In the genomic region with DNA sequence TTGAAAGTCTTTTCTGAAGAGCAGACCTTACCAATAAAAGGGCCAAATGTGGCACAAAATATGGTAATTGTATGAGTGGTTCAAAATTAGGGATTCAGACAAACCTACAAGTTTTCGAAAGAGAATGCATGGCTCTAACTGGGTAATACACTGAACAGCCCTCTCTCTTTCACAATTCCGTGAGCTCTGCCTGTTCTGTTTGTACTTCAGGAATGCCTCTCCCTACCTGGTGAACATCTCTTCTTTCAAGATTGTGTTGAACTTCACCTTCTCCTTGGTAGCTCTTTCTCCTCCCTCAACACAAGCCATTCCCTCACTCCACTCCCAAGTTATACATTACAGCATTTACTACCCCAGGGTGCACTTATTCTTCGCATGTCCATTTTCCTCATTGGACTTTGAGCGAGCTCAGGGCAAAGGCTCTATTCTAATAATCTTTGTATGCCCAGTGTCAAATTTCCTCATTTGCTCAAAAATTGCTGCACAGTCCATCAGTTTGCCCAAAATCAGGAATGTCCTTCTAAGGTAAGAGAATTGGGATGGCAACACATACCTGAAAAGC, we compare ENCODE assay signal across 30 cellular contexts. TPM values are rescaled to one million over a fixed set of nuclear protein-coding genes. Genes with fewer than 3 reads are reported as not detected.
A peak's percentile ranks its signal among the peaks of the same experiment; 100 is the strongest.
DNase-seq lines count a peak whose midpoint lies in the region; ATAC-seq and TF ChIP-seq lines count a peak whose summit lies in the region.
"Had no signal": no experiment of that assay in that cellular context is flagged by ENCODE, and none has a peak within 500 bp of the region (broad histone marks: within the 10 kb centered on the region; RNA-seq: fewer than 3 reads in every experiment).

No MANE protein-coding gene starts in this region.

- peak overlapping the region; percentile 29 for H3K4me3 Mint-ChIP-seq in GM23338
- H3K4me3 Mint-ChIP-seq in WTC11: peak overlapping the region; percentile 14
- H3K4me3 Mint-ChIP-seq in stimulated activated effector memory CD8-positive, alpha-beta T cell treated with anti-CD3 and anti-CD28 coated beads, Interleukin-12 subunit alpha, Interleukin-12 subunit beta, amount 100 ng/mL, for 72 hours: no peak overlapping the region
- H3K4me3 Mint-ChIP-seq: activated CD8-positive, alpha-beta T cell treated with anti-CD3 and anti-CD28 coated beads, Interleukin-2, amount 10 ng/mL, durations not matched to agents 7 days and 5 days; activated naive CD8-positive, alpha-beta T cell; CD4-positive, alpha-beta memory T cell; effector memory CD8-positive, alpha-beta T cell; nephron had no signal

- H2AFZ ChIP-seq in GM23338: no peak overlapping the region

- no peak for TF ChIP-seq CTCF in GM23338 (conservative IDR thresholded peaks at IDR 0.05; ENCODE audit: low read depth in 2 of 2)
- no peak for TF ChIP-seq CTCF in WTC11 (IDR thresholded peaks at IDR 0.05)

- H3K27me3 Mint-ChIP-seq in GM23338 (ENCODE audit: insufficient read depth, low read depth, poor library complexity) (peaks cover 8% of the 10 kb centered on the region), WTC11 (ENCODE audit: low read depth) (no peaks in the 10 kb centered on the region; the same call in 1 of the 2 replicates)
- H3K27me3 Mint-ChIP-seq: activated naive CD8-positive, alpha-beta T cell; CD4-positive, alpha-beta memory T cell; effector memory CD8-positive, alpha-beta T cell had no signal

- H3K36me3 Mint-ChIP-seq in GM23338 (ENCODE audit: low read depth): peaks cover 43% of the 10 kb centered on the region
- peaks cover 20% of the 10 kb centered on the region for H3K36me3 Mint-ChIP-seq in WTC11
- H3K36me3 Mint-ChIP-seq in stimulated activated effector memory CD8-positive, alpha-beta T cell treated with anti-CD3 and anti-CD28 coated beads, Interleukin-12 subunit alpha, Interleukin-12 subunit beta, amount 100 ng/mL, for 72 hours: peaks cover 84% of the 10 kb centered on the region

- peaks cover 3% of the 10 kb centered on the region; the same call in 1 of the 2 replicates for H3K36me3 ChIP-seq in GM23338 (ENCODE audit: insufficient read depth)
- H3K36me3 ChIP-seq in iPS-15b (ENCODE audit: control insufficient read depth, insufficient read depth, low read length): no peaks in the 10 kb centered on the region
- peaks cover 21 to 23% of the 10 kb centered on the region in 2 donors for H3K36me3 ChIP-seq in muscle layer of duodenum (ENCODE audit: control insufficient read depth in 1 of 2, insufficient read depth in 2 of 2, low read length in 2 of 2)
- H3K36me3 ChIP-seq: ovary, uterus had no signal

- POLR2A ChIA-PET in WTC11 (lab: Charles Lee): no interaction called here

- peaks cover 40% of the 10 kb centered on the region for H3K4me1 ChIP-seq in GM23338 (ENCODE audit: insufficient read depth)
- H3K4me1 ChIP-seq in iPS-15b (ENCODE audit: control insufficient read depth, insufficient read depth, low read length): peaks cover 35% of the 10 kb centered on the region
- H3K4me1 ChIP-seq in muscle layer of duodenum (ENCODE audit: control insufficient read depth in 1 of 2, insufficient read depth in 2 of 2, low read length in 2 of 2): peaks cover 0 to 19% of the 10 kb centered on the region in 2 donors

- 0 out of 2 replicates have a peak, but pooled peaks cover 3% of the 10 kb centered on the region for H3K79me2 ChIP-seq in GM23338 (replicated peaks; ENCODE audit: insufficient read depth)

- peak; percentile 31 for ATAC-seq in GM23338
- peak; percentile 14; the same call in 1 of the 2 replicates for ATAC-seq in WTC11
- ATAC-seq in GM19395 (IDR thresholded peaks at IDR 0.05; ENCODE audit: unreplicated experiment): no peak
- no peak for ATAC-seq in stimulated activated effector memory CD8-positive, alpha-beta T cell treated with anti-CD3 and anti-CD28 coated beads, Interleukin-12 subunit alpha, Interleukin-12 subunit beta, amount 100 ng/mL, for 72 hours
- ATAC-seq: activated CD8-positive, alpha-beta T cell treated with anti-CD3 and anti-CD28 coated beads, Interleukin-2, amount 10 ng/mL, durations not matched to agents 7 days and 5 days; effector memory CD8-positive, alpha-beta T cell had no signal

- H3K9me3 ChIP-seq in iPS-15b (ENCODE audit: control insufficient read depth, insufficient read depth, low read length) (no peaks in the 10 kb centered on the region), muscle layer of duodenum (ENCODE audit: control insufficient read depth in 1 of 2, low read length in 2 of 2) (no peaks in the 10 kb centered on the region)
- H3K9me3 ChIP-seq: ovary, thoracic aorta, uterus had no signal

- H3K9ac ChIP-seq in iPS-15b (ENCODE audit: low read depth, low read length): peak overlapping the region; percentile 50

- no peaks in the 10 kb centered on the region for H3K27me3 ChIP-seq in GM23338 (ENCODE audit: insufficient read depth)
- no peaks in the 10 kb centered on the region for H3K27me3 ChIP-seq in iPS-15b (ENCODE audit: control insufficient read depth, insufficient read depth, low read length)
- no peaks in the 10 kb centered on the region for H3K27me3 ChIP-seq in muscle layer of duodenum (ENCODE audit: low read depth, low read length)
- H3K27me3 ChIP-seq: ovary, uterus had no signal

- H3K4me1 Mint-ChIP-seq in GM23338 (peaks cover 53% of the 10 kb centered on the region), WTC11 (peaks cover 54% of the 10 kb centered on the region)
- H3K4me1 Mint-ChIP-seq in stimulated activated effector memory CD8-positive, alpha-beta T cell treated with anti-CD3 and anti-CD28 coated beads, Interleukin-12 subunit alpha, Interleukin-12 subunit beta, amount 100 ng/mL, for 72 hours: peaks cover 10% of the 10 kb centered on the region

- H3K9me3 Mint-ChIP-seq in GM23338 (peaks cover 9% of the 10 kb centered on the region), WTC11 (peaks cover 4% of the 10 kb centered on the region)
- H3K9me3 Mint-ChIP-seq in stimulated activated effector memory CD8-positive, alpha-beta T cell treated with anti-CD3 and anti-CD28 coated beads, Interleukin-12 subunit alpha, Interleukin-12 subunit beta, amount 100 ng/mL, for 72 hours: no peaks in the 10 kb centered on the region
- H3K9me3 Mint-ChIP-seq: effector memory CD8-positive, alpha-beta T cell; nephron had no signal

- 0 out of 2 replicates have a peak, but pooled peaks cover 5% of the 10 kb centered on the region for H4K20me1 ChIP-seq in GM23338 (replicated peaks; ENCODE audit: insufficient read depth)

- H3K27ac Mint-ChIP-seq in GM23338 (peak overlapping the region; percentile 68), WTC11 (peak overlapping the region; percentile 90)
- no peak overlapping the region for H3K27ac Mint-ChIP-seq in stimulated activated effector memory CD8-positive, alpha-beta T cell treated with anti-CD3 and anti-CD28 coated beads, Interleukin-12 subunit alpha, Interleukin-12 subunit beta, amount 100 ng/mL, for 72 hours
- H3K27ac Mint-ChIP-seq: activated CD8-positive, alpha-beta T cell treated with anti-CD3 and anti-CD28 coated beads, Interleukin-2, amount 10 ng/mL, durations not matched to agents 7 days and 5 days; nephron had no signal

- peak overlapping the region; percentile 27 for H3K4me2 ChIP-seq in GM23338
- H3K4me2 ChIP-seq: smooth muscle cell had no signal

- H3K4me3 ChIP-seq in GM23338 (0 out of 2 replicates have a peak overlapping the region, but pooled peaks have one; percentile 5), iPS-15b (ENCODE audit: low read depth, low read length) (peak overlapping the region; percentile 16), muscle layer of duodenum (ENCODE audit: low read depth in 1 of 2, low read length in 2 of 2) (peak overlapping the region in 1 of 2 donors; percentile 13)
- H3K4me3 ChIP-seq: coronary artery, ovary, smooth muscle cell, thoracic aorta, uterus had no signal

- H3K9me2 ChIP-seq in GM23338 (ENCODE audit: insufficient read depth): no peaks in the 10 kb centered on the region

- H3K27ac ChIP-seq in GM23338 (ENCODE audit: low read depth) (peak overlapping the region; percentile 32), muscle layer of duodenum (ENCODE audit: low read length) (peak overlapping the region; percentile 19)

- no peak for DNase-seq in GM23338 (ENCODE audit: low spot score)
- no peak for DNase-seq in WTC11 (ENCODE audit: low spot score)
- no peak for DNase-seq in GM19238 (ENCODE audit: insufficient read length, low spot score)
- DNase-seq in SW480 (ENCODE audit: low spot score): no peak
- DNase-seq in stimulated activated effector memory CD8-positive, alpha-beta T cell treated with anti-CD3 and anti-CD28 coated beads, Interleukin-12 subunit alpha, Interleukin-12 subunit beta, amount 100 ng/mL, for 72 hours (ENCODE audit: low spot score in 2 of 2): no peak
- DNase-seq: activated CD4-positive, alpha-beta T cell treated with anti-CD3 and anti-CD28 coated beads for 4 hours; activated CD8-positive, alpha-beta T cell treated with anti-CD3 and anti-CD28 coated beads, Interleukin-2, amount 10 ng/mL, durations not matched to agents 7 days and 5 days; anterior cingulate cortex; CD4-positive, alpha-beta memory T cell; effector memory CD8-positive, alpha-beta T cell; erythroblast; glutamatergic neuron; H7; MV-4-11; NCI-H1436 treated with DMSO at 0.1 percent for 48 hours; NCI-H2081 treated with DMSO at 0.1 percent for 48 hours; ovary; retina; stimulated activated naive CD4-positive, alpha-beta T cell treated with Interleukin-2 at 50 U/mL for 16 hours; SW 1271; T-helper 9 cell; uterus had no signal

- H3F3A ChIP-seq in GM23338 (replicated peaks; ENCODE audit: low read depth): peaks cover 3% of the 10 kb centered on the region; the same call in 1 of the 2 replicates

- CTCF ChIA-PET in WTC11 (lab: Charles Lee): interaction anchor here (0.6 to 1.7 kb wide), 5 partner anchors 14 to 875 kb away, joined by 3 to 8 read pairs (median 5); no protein-coding TSS in a partner anchor

TF ChIP-seq in GM23338, 12 proteins besides CTCF, POLR2A, EP300 and RAD21:
- TF ChIP-seq EZH2 (IDR thresholded peaks at IDR 0.05; ENCODE audit: low read depth, unreplicated experiment): no peak
- no peak for TF ChIP-seq EZH2phosphoT487 (IDR thresholded peaks at IDR 0.05; ENCODE audit: unreplicated experiment)

RNA-seq across cellular contexts. Expression of gene NRDE2, which starts 28.3 kb away (rescaled TPM):
- total RNA-seq in GM23338 (2014; rRNA removed; shearing (Covaris generic)): 8.6 and 9.8 TPM in 2 replicates
- polyA plus RNA-seq in GM23338 (2016; fragmentation: Nextera tagmentation; extraction: Ambion mirVana): 17.3 and 20.6 TPM in 2 replicates
- total RNA-seq in WTC11 (2021): 12.1 to 13.5 TPM (median 12.2 TPM) in 3 replicates

RNA-seq across cellular contexts. Expression of gene PSMC1, which starts 47.1 kb away (rescaled TPM):
- 112 and 116 TPM in 2 replicates for total RNA-seq in GM23338 (2014; rRNA removed; shearing (Covaris generic))
- polyA plus RNA-seq in GM23338 (2016; fragmentation: Nextera tagmentation; extraction: Ambion mirVana): 124 and 139 TPM in 2 replicates
- 75.9 to 92.8 TPM (median 88.9 TPM) in 3 replicates for total RNA-seq in WTC11 (2021)

Comparison
In these comparisons a context has a peak if more than half of its experiments do, and no peak if none do; other contexts are left out.
1. ATAC-seq: peak in GM23338 (single experiment) and WTC11 (single experiment); none in GM19395 (single experiment) and stimulated activated effector memory CD8-positive, alpha-beta T cell treated with anti-CD3 and anti-CD28 coated beads, Interleukin-12 subunit alpha, Interleukin-12 subunit beta, amount 100 ng/mL, for 72 hours (single experiment).